ENCODE assay signal across 7 cellular contexts in genomic region chr3:24340966-24341365, GRCh38.
"Had no signal": no experiment of that assay in that cellular context is flagged by ENCODE, and none has a peak within 500 bp of the region (broad histone marks: within the 10 kb centered on the region; RNA-seq: fewer than 3 reads in every experiment).

No MANE protein-coding gene starts in this region.

- H3K36me3 Mint-ChIP-seq: IgD-negative memory B cell had no signal

- ATAC-seq: HepG2 had no signal

- H3K4me2 ChIP-seq: KMS-11 had no signal

- H3K9ac ChIP-seq: KMS-11 had no signal

- H3K27ac ChIP-seq: HL-60, KMS-11 had no signal

- FAIRE-seq: HepG2 had no signal

- H3K4me3 Mint-ChIP-seq: IgD-negative memory B cell had no signal

- H3K27me3 Mint-ChIP-seq: IgD-negative memory B cell had no signal

- DNase-seq: IMR-90, KBM-7, KG1 had no signal

- H3K27ac Mint-ChIP-seq: IgD-negative memory B cell had no signal
